Comparison of ENCODE assay signal across 13 cellular contexts in the genomic region with DNA sequence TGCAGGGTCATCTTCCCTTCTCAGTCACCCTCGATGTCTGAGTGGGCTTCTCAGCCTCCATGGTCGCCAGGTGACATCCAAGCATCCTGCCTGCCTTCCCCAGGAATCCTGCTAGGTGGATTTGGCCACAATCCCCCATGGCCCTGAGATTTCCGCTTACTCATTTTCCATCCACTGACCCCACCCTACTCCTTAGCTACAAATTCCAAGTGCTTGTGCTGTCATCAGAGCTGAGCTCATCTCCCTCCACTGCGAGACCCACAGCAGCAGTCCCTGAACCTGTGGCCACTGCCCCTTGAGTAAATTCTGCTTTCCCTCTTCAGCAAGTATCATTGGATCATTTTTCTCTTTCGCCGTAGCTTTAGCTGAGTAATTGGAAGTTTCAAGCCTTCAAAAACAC.
DNase-seq lines count a peak whose midpoint lies in the region; ATAC-seq lines count a peak whose summit lies in the region.
"Had no signal": no experiment of that assay in that cellular context is flagged by ENCODE, and none has a peak within 500 bp of the region (broad histone marks: within the 10 kb centered on the region; RNA-seq: fewer than 3 reads in every experiment).

No MANE protein-coding gene starts in this region.

- H3K9ac ChIP-seq in adipocyte (ENCODE audit: low read length), result no peak overlapping the region

- H3K4me3 ChIP-seq in adipocyte (ENCODE audit: low read length), result peak overlapping the region; percentile 62
- no peak overlapping the region for H3K4me3 ChIP-seq in skeletal muscle cell (ENCODE audit: low read depth, low read length)

- DNase-seq in EH (ENCODE audit: low read depth) (peak; percentile 49), adipocyte (ENCODE audit: low read depth) (peak; percentile 18), left ventricle myocardium superior (no peak), skeletal muscle cell (ENCODE audit: low read depth) (peak; percentile 47), epidermal melanocyte (ENCODE audit: insufficient read length, low spot score) (no peak), immature natural killer cell (no peak), activated T-cell treated with anti-CD3 and anti-CD28 coated beads for 4 hours (no peak)
- DNase-seq in activated T-cell treated with anti-CD3 and anti-CD28 coated beads, Interleukin-2, amount 50 U/mL, for 24 hours, result no peak
- DNase-seq: activated B cell treated with CpG ODN at 0.5 μM for 24 hours; cortex of kidney; Kasumi-1; natural killer cell; stimulated activated CD4-positive, alpha-beta T cell treated with anti-CD3 and anti-CD28 coated beads, Interleukin-2, amount 100 ng/mL, for 24 hours had no signal

- no peaks in the 10 kb centered on the region for H3K4me1 Mint-ChIP-seq in immature natural killer cell
- no peaks in the 10 kb centered on the region for H3K4me1 Mint-ChIP-seq in activated T-cell treated with anti-CD3 and anti-CD28 coated beads, Interleukin-2, amount 50 U/mL, for 24 hours (ENCODE audit: low read depth)
- H3K4me1 Mint-ChIP-seq: natural killer cell had no signal

- H3K9me3 ChIP-seq in adipocyte (ENCODE audit: control insufficient read depth, low read length), result no peaks in the 10 kb centered on the region

- H3K27me3 Mint-ChIP-seq in immature natural killer cell (ENCODE audit: low read depth in 3 of 3), result peaks cover 0 to 8% (median 4%) of the 10 kb centered on the region in 3 donors
- H3K27me3 Mint-ChIP-seq in activated T-cell treated with anti-CD3 and anti-CD28 coated beads, Interleukin-2, amount 50 U/mL, for 24 hours, result peaks cover 23% of the 10 kb centered on the region

- H3K27ac Mint-ChIP-seq in immature natural killer cell, result no peak overlapping the region
- H3K27ac Mint-ChIP-seq in activated T-cell treated with anti-CD3 and anti-CD28 coated beads, Interleukin-2, amount 50 U/mL, for 24 hours, result no peak overlapping the region
- H3K27ac Mint-ChIP-seq: activated B cell treated with CpG ODN at 0.5 μM for 24 hours, natural killer cell had no signal

- H3K36me3 Mint-ChIP-seq in immature natural killer cell, result no peaks in the 10 kb centered on the region
- H3K36me3 Mint-ChIP-seq in activated T-cell treated with anti-CD3 and anti-CD28 coated beads, Interleukin-2, amount 50 U/mL, for 24 hours (ENCODE audit: low read depth), result no peaks in the 10 kb centered on the region
- H3K36me3 Mint-ChIP-seq: natural killer cell had no signal

- H3K4me1 ChIP-seq in adipocyte (ENCODE audit: control insufficient read depth, insufficient read depth, low read length), result peaks cover 26% of the 10 kb centered on the region

- intact Hi-C loops in left ventricle myocardium superior (cut with micrococcal nuclease), result no loop called here

- no peak overlapping the region for H3K4me3 Mint-ChIP-seq in immature natural killer cell
- H3K4me3 Mint-ChIP-seq in activated T-cell treated with anti-CD3 and anti-CD28 coated beads, Interleukin-2, amount 50 U/mL, for 24 hours, result no peak overlapping the region
- H3K4me3 Mint-ChIP-seq: activated B cell treated with CpG ODN at 0.5 μM for 24 hours, natural killer cell had no signal

- H3K9me3 Mint-ChIP-seq in immature natural killer cell, result no peaks in the 10 kb centered on the region
- no peaks in the 10 kb centered on the region for H3K9me3 Mint-ChIP-seq in activated T-cell treated with anti-CD3 and anti-CD28 coated beads, Interleukin-2, amount 50 U/mL, for 24 hours
- H3K9me3 Mint-ChIP-seq: natural killer cell had no signal

- H3K36me3 ChIP-seq in adipocyte (ENCODE audit: control insufficient read depth, insufficient read depth, low read length, severe bottlenecking), result no peaks in the 10 kb centered on the region

- ATAC-seq in left ventricle myocardium superior, result peak; percentile 13
- ATAC-seq: natural killer cell had no signal

- H3K27me3 ChIP-seq in adipocyte (replicated peaks; ENCODE audit: control insufficient read depth, insufficient read depth, low read length), result no peaks in the 10 kb centered on the region

Comparison
In these comparisons a context has a peak if more than half of its experiments do, and no peak if none do; other contexts are left out.
1. DNase-seq: peak in EH (single experiment), adipocyte (single experiment) and skeletal muscle cell (single experiment); none in left ventricle myocardium superior (single experiment), epidermal melanocyte (single experiment), immature natural killer cell (0 of 3), activated T-cell treated with anti-CD3 and anti-CD28 coated beads for 4 hours (single experiment) and activated T-cell treated with anti-CD3 and anti-CD28 coated beads, Interleukin-2, amount 50 U/mL, for 24 hours (single experiment).